Comparison of ENCODE assay signal across 24 cellular contexts in the genomic region with DNA sequence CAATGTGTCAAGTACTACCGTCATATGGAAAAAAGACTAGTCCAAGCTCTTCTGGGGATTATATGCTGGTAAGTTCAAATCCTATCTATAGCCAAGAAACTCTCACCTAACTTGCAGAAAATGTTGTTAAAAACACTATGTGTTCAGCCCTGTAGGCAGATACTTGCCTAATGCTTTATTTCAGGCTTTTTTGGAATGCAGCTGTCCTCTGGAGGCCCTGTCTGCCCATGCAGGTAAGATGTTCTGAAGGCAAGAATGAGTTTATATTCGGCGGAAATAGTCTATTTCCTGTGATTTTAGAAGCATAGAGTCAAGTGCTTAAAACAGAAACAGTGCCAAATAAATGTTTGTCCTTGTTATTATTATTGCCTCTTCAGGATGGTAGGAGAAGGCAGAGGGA. TPM values are rescaled to one million over a fixed set of nuclear protein-coding genes. Genes with fewer than 3 reads are reported as not detected.
"Had no signal": no experiment of that assay in that cellular context is flagged by ENCODE, and none has a peak within 500 bp of the region (broad histone marks: within the 10 kb centered on the region; RNA-seq: fewer than 3 reads in every experiment).

No MANE protein-coding gene starts in this region.

- H3K36me3 Mint-ChIP-seq: natural killer cell; stimulated activated effector memory CD8-positive, alpha-beta T cell treated with anti-CD3 and anti-CD28 coated beads, Interleukin-12 subunit alpha, Interleukin-12 subunit beta, amount 100 ng/mL, for 72 hours; stimulated activated naive B cell treated with anti-CD40 and anti-IgM and Interleukin-4, amounts not matched to agents 10 μg/mL and 1 μg/mL and 100 μg/mL, for 72 hours had no signal

- DNase-seq: natural killer cell; nephron progenitor cell; nucleus accumbens; pancreas; posterior cingulate gyrus; psoas muscle; right cardiac atrium; right lobe of liver; sigmoid colon; small intestine; stimulated activated CD4-positive, alpha-beta T cell treated with anti-CD3 and anti-CD28 coated beads, Interleukin-15, amount 100 ng/mL, for 24 hours; stimulated activated CD4-positive, alpha-beta T cell treated with anti-CD3 and anti-CD28 coated beads, Interleukin-2, amount 100 ng/mL, for 24 hours; stimulated activated CD4-positive, alpha-beta T cell treated with anti-CD3 and anti-CD28 coated beads, Interleukin-2, amount 100 ng/mL, for 48 hours; stimulated activated CD4-positive, alpha-beta T cell treated with anti-CD3 and anti-CD28 coated beads, Interleukin-4, amount 100 ng/mL, for 24 hours; stimulated activated naive B cell treated with anti-CD40 and anti-IgM and Interleukin-4, amounts not matched to agents 10 μg/mL and 1 μg/mL and 100 μg/mL, for 72 hours; stimulated activated naive CD4-positive, alpha-beta T cell treated with Interleukin-2 at 50 U/mL for 16 hours; stomach; thyroid gland; upper lobe of left lung had no signal

- ATAC-seq: natural killer cell; pancreas; psoas muscle; right cardiac atrium; right lobe of liver; stimulated activated naive B cell treated with anti-CD40 and anti-IgM and Interleukin-4, amounts not matched to agents 10 μg/mL and 1 μg/mL and 100 μg/mL, for 72 hours had no signal

- H3K4me3 Mint-ChIP-seq: natural killer cell; nephron progenitor cell; neural crest cell; stimulated activated effector memory CD8-positive, alpha-beta T cell treated with anti-CD3 and anti-CD28 coated beads, Interleukin-12 subunit alpha, Interleukin-12 subunit beta, amount 100 ng/mL, for 72 hours; stimulated activated naive B cell treated with anti-CD40 and anti-IgM and Interleukin-4, amounts not matched to agents 10 μg/mL and 1 μg/mL and 100 μg/mL, for 72 hours; stimulated activated naive CD8-positive, alpha-beta T cell treated with anti-CD3 and anti-CD28 coated beads, Interleukin-15, Interleukin-2, amounts not matched to agents 100 ng/mL and 50 ng/mL, for 24 hours had no signal

- H3K9me3 Mint-ChIP-seq: natural killer cell; nephron progenitor cell; neural crest cell; stimulated activated effector memory CD8-positive, alpha-beta T cell treated with anti-CD3 and anti-CD28 coated beads, Interleukin-12 subunit alpha, Interleukin-12 subunit beta, amount 100 ng/mL, for 72 hours; stimulated activated naive B cell treated with anti-CD40 and anti-IgM and Interleukin-4, amounts not matched to agents 10 μg/mL and 1 μg/mL and 100 μg/mL, for 72 hours; stimulated activated naive CD8-positive, alpha-beta T cell treated with anti-CD3 and anti-CD28 coated beads, Interleukin-15, Interleukin-2, amounts not matched to agents 100 ng/mL and 50 ng/mL, for 24 hours had no signal

- H3K4me1 Mint-ChIP-seq: stimulated activated naive B cell treated with anti-CD40 and anti-IgM and Interleukin-4, amounts not matched to agents 10 μg/mL and 1 μg/mL and 100 μg/mL, for 72 hours had no signal

- H3K27me3 Mint-ChIP-seq: progenitor cell of endocrine pancreas; stimulated activated naive B cell treated with anti-CD40 and anti-IgM and Interleukin-4, amounts not matched to agents 10 μg/mL and 1 μg/mL and 100 μg/mL, for 72 hours; stimulated activated naive CD8-positive, alpha-beta T cell treated with anti-CD3 and anti-CD28 coated beads, Interleukin-15, Interleukin-2, amounts not matched to agents 100 ng/mL and 50 ng/mL, for 24 hours had no signal

- H3K27ac Mint-ChIP-seq: natural killer cell; nephron progenitor cell; progenitor cell of endocrine pancreas; stimulated activated effector memory CD8-positive, alpha-beta T cell treated with anti-CD3 and anti-CD28 coated beads, Interleukin-12 subunit alpha, Interleukin-12 subunit beta, amount 100 ng/mL, for 72 hours; stimulated activated naive B cell treated with anti-CD40 and anti-IgM and Interleukin-4, amounts not matched to agents 10 μg/mL and 1 μg/mL and 100 μg/mL, for 72 hours; stimulated activated naive CD8-positive, alpha-beta T cell treated with anti-CD3 and anti-CD28 coated beads, Interleukin-15, Interleukin-2, amounts not matched to agents 100 ng/mL and 50 ng/mL, for 24 hours had no signal

RNA-seq across cellular contexts. Expression of gene PPP2R2B, which starts 34.3 kb away (rescaled TPM):
- total RNA-seq: osteocyte had no signal
